In genomic region chr1:147388969-147389368, GRCh38 we compare ENCODE assay signal across 22 cellular contexts.
A peak's percentile ranks its signal among the peaks of the same experiment; 100 is the strongest.
DNase-seq lines count a peak whose midpoint lies in the region; ATAC-seq and TF ChIP-seq lines count a peak whose summit lies in the region.
"Had no signal": no experiment of that assay in that cellular context is flagged by ENCODE, and none has a peak within 500 bp of the region (broad histone marks: within the 10 kb centered on the region; RNA-seq: fewer than 3 reads in every experiment).

No MANE protein-coding gene starts in this region.

- H3K9me3 ChIP-seq in PC-3 (ENCODE audit: low read length) (no peaks in the 10 kb centered on the region), trophoblast cell (ENCODE audit: insufficient read depth, low read depth, low read length) (no peaks in the 10 kb centered on the region)
- H3K9me3 ChIP-seq: BE2C, Caco-2 had no signal

- intact Hi-C loops in PC-3 (cut with micrococcal nuclease), result no loop called here

- no TSS peak for BruUV-seq in PC-3 (replicated peaks; lab: Mats Ljungman, UMichigan)

- H3K4me1 ChIP-seq in PC-3 (ENCODE audit: insufficient read depth, low read length), result no peaks in the 10 kb centered on the region
- H3K4me1 ChIP-seq in trophoblast cell (ENCODE audit: control insufficient read depth in 1 of 2, insufficient read depth in 2 of 2, low read length in 2 of 2), result peaks cover 5% of the 10 kb centered on the region in 2 experiments
- no peaks in the 10 kb centered on the region for H3K4me1 ChIP-seq in foreskin keratinocyte
- H3K4me1 ChIP-seq: BE2C, Caco-2 had no signal

- H3K4me3 ChIP-seq in PC-3 (ENCODE audit: low read length) (no peak overlapping the region), trophoblast cell (ENCODE audit: low read depth, low read length) (no peak overlapping the region)
- H3K4me3 ChIP-seq: GM12878 had no signal

- no peak overlapping the region for H4K12ac ChIP-seq in trophoblast cell (ENCODE audit: low read depth, low read length)

- no peaks in the 10 kb centered on the region for H3K79me1 ChIP-seq in trophoblast cell (ENCODE audit: low read length)

- H3K79me2 ChIP-seq in PC-3 (ENCODE audit: low read length) (no peaks in the 10 kb centered on the region), trophoblast cell (ENCODE audit: control insufficient read depth, insufficient read depth, low read length, poor library complexity) (no peaks in the 10 kb centered on the region)

- H3F3A ChIP-seq in PC-3 (ENCODE audit: low read length, unreplicated experiment), result no peaks in the 10 kb centered on the region

- no peaks in the 10 kb centered on the region for H4K20me1 ChIP-seq in PC-3 (ENCODE audit: low read length)

- CTCF ChIA-PET in PC-3 (lab: Charles Lee), result interaction anchor here (3.1 kb wide), 1 partner anchor 115 kb away, joined by 33 read pairs; no protein-coding TSS in a partner anchor

- no peak overlapping the region for H3K4me2 ChIP-seq in PC-3 (ENCODE audit: low read length)
- H3K4me2 ChIP-seq in trophoblast cell (ENCODE audit: low read length), result no peak overlapping the region

- H3K4ac ChIP-seq in trophoblast cell (ENCODE audit: low read depth, low read length), result no peak overlapping the region

- H3K27ac ChIP-seq in PC-3 (ENCODE audit: low read length) (no peak overlapping the region), trophoblast cell (ENCODE audit: low read depth, low read length) (no peak overlapping the region), foreskin keratinocyte (no peak overlapping the region)
- H3K27ac ChIP-seq: RWPE1 had no signal

- no peak overlapping the region for H3K18ac ChIP-seq in trophoblast cell (ENCODE audit: low read length)

- H3K9me3 Mint-ChIP-seq in glutamatergic neuron (ENCODE audit: unreplicated experiment), result peaks cover 2% of the 10 kb centered on the region
- H3K9me3 Mint-ChIP-seq: CD4-positive, alpha-beta T cell; HFFc6 had no signal

- H3K27me3 ChIP-seq in PC-3 (ENCODE audit: low read length) (no peaks in the 10 kb centered on the region), trophoblast cell (ENCODE audit: insufficient read depth, low read length) (no peaks in the 10 kb centered on the region), foreskin keratinocyte (no peaks in the 10 kb centered on the region)
- H3K27me3 ChIP-seq: BE2C had no signal

- POLR2A ChIA-PET in PC-3 (lab: Charles Lee; ENCODE audit: unreplicated experiment), result no interaction called here

- no peak overlapping the region for H2BK5ac ChIP-seq in trophoblast cell (ENCODE audit: low read depth, low read length, poor library complexity)

- ATAC-seq in PC-3, result peak; percentile 16; the same call in 1 of the 2 replicates
- no peak for ATAC-seq in foreskin keratinocyte

- no peaks in the 10 kb centered on the region for H3K27me3 Mint-ChIP-seq in glutamatergic neuron (ENCODE audit: unreplicated experiment)

- H3K36me3 Mint-ChIP-seq in glutamatergic neuron (ENCODE audit: unreplicated experiment), result no peaks in the 10 kb centered on the region

- no peaks in the 10 kb centered on the region for H3K36me3 ChIP-seq in PC-3 (ENCODE audit: low read depth, low read length)
- H3K36me3 ChIP-seq in trophoblast cell (ENCODE audit: control insufficient read depth in 1 of 2, insufficient read depth in 2 of 2, low read length in 2 of 2), result no peaks in the 10 kb centered on the region
- H3K36me3 ChIP-seq: BE2C had no signal

- no peaks in the 10 kb centered on the region for H3K4me1 Mint-ChIP-seq in glutamatergic neuron (ENCODE audit: low read depth, unreplicated experiment)

- H4K91ac ChIP-seq in trophoblast cell (ENCODE audit: low read depth, low read length), result no peak overlapping the region

- H2BK12ac ChIP-seq in trophoblast cell (ENCODE audit: low read length), result no peak overlapping the region

- H3K4me3 Mint-ChIP-seq in glutamatergic neuron (ENCODE audit: unreplicated experiment), result no peak overlapping the region
- H3K4me3 Mint-ChIP-seq: CD4-positive, alpha-beta T cell; HFFc6 had no signal

- no peak overlapping the region for H4K8ac ChIP-seq in trophoblast cell (ENCODE audit: low read depth, low read length)

- no peaks in the 10 kb centered on the region for H3K9me2 ChIP-seq in PC-3 (replicated peaks; ENCODE audit: low read length)

- H3K9ac ChIP-seq in PC-3 (ENCODE audit: low read length), result no peak overlapping the region
- no peak overlapping the region for H3K9ac ChIP-seq in trophoblast cell (ENCODE audit: low read length)

- H2BK120ac ChIP-seq in trophoblast cell (ENCODE audit: insufficient read depth, low read length, poor library complexity), result no peak overlapping the region

- DNase-seq in ELF-1 (ENCODE audit: low read depth, low spot score) (peak; percentile 3), PC-3 (no peak), glutamatergic neuron (peak; percentile 21), trophoblast cell (no peak), H4 (ENCODE audit: low spot score) (no peak), foreskin keratinocyte (no peak), glomerular visceral epithelial cell (ENCODE audit: extremely low spot score) (no peak)
- no peak for DNase-seq in activated CD4-positive, alpha-beta T cell treated with anti-CD3 and anti-CD28 coated beads for 4 hours
- DNase-seq: BE2C; Caco-2; CD4-positive, alpha-beta T cell; DMS153; GOT3; HFFc6; KG1; MV-4-11; NCI-H1694 treated with DMSO at 0.1 percent for 48 hours; NCI-H2107; NCI-H510A treated with DMSO at 0.1 percent for 48 hours; NCI-H774 had no signal

- no peak overlapping the region for H3K14ac ChIP-seq in trophoblast cell (ENCODE audit: low read length)

- no peak overlapping the region for H3K27ac Mint-ChIP-seq in glutamatergic neuron (ENCODE audit: unreplicated experiment)
- H3K27ac Mint-ChIP-seq: CD4-positive, alpha-beta T cell; HFFc6 had no signal

- peak overlapping the region; percentile 28 for H2AFZ ChIP-seq in PC-3 (ENCODE audit: low read length)
- peak overlapping the region; percentile 3 for H2AFZ ChIP-seq in trophoblast cell (ENCODE audit: insufficient read depth, low read length, poor library complexity)

- TF ChIP-seq CTCF in PC-3 (conservative IDR thresholded peaks at IDR 0.05; ENCODE audit: low read depth, low read length) (no peak), glutamatergic neuron (IDR thresholded peaks at IDR 0.05; ENCODE audit: partially characterized antibody, unreplicated experiment) (no peak), foreskin keratinocyte (conservative IDR thresholded peaks at IDR 0.05) (no peak)

- no peak overlapping the region for H2AK5ac ChIP-seq in trophoblast cell (ENCODE audit: low read length)

- no CpG with 5 or more reads among the region's 4 CpGs for WGBS in trophoblast cell (ENCODE audit: extremely low coverage, insufficient coverage, insufficient read length)

- no peak overlapping the region for H3K23ac ChIP-seq in trophoblast cell (ENCODE audit: low read length)

Comparison
In these comparisons a context has a peak if more than half of its experiments do, and no peak if none do; other contexts are left out.
1. DNase-seq: peak in ELF-1 (single experiment) and glutamatergic neuron (single experiment); none in PC-3 (single experiment), trophoblast cell (0 of 2), activated CD4-positive, alpha-beta T cell treated with anti-CD3 and anti-CD28 coated beads for 4 hours (0 of 2), H4 (single experiment), foreskin keratinocyte (0 of 2) and glomerular visceral epithelial cell (single experiment).